15 cellular contexts compared by ENCODE assay signal in the genomic region with DNA sequence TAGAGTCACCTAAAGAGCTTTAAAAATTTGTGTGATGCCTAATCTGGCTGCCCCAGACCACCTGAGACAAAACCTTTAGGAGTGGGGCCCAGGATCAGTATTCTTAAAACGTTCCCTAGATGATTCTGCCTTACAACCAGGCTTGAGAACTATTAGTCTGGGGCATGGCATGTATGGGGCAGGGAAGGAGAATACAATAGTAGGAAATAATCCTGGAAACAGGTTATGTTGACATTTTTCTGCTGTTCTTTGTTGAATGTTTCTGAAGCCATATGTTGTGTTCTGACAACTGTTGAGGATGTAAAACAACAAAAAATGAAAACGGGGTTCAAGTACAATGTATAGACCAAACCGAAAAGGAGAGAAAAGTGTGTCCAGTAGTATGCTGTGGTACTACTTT. TPM values are rescaled to one million over a fixed set of nuclear protein-coding genes. Genes with fewer than 3 reads are reported as not detected.
DNase-seq lines count a peak whose midpoint lies in the region; ATAC-seq and TF ChIP-seq lines count a peak whose summit lies in the region.
"Had no signal": no experiment of that assay in that cellular context is flagged by ENCODE, and none has a peak within 500 bp of the region (broad histone marks: within the 10 kb centered on the region; RNA-seq: fewer than 3 reads in every experiment).

No MANE protein-coding gene starts in this region.

- no peak for DNase-seq in natural killer cell
- DNase-seq in natural killer cell treated with Interleukin-12 subunit alpha and Interleukin-12 subunit beta and Interleukin-15 and Interleukin-18, amount 100 ng/mL, for 72 hours (ENCODE audit: low spot score), result no peak
- peak; percentile 63 for DNase-seq in dermis blood vessel endothelial cell
- DNase-seq in memory B cell (ENCODE audit: low spot score in 2 of 2), result no peak
- no peak for DNase-seq in NAMALWA (ENCODE audit: low spot score)
- no peak for DNase-seq in foreskin melanocyte
- no peak for DNase-seq in NCI-H2196 (lab: John Stamatoyannopoulos, UW; ENCODE audit: unreplicated experiment)
- no peak for DNase-seq in CD8-positive, alpha-beta T cell
- DNase-seq: AML-193, DMS79 treated with DMSO at 0.1 percent for 48 hours, EL had no signal

- H3K4me3 Mint-ChIP-seq in natural killer cell (no peak overlapping the region), memory B cell (no peak overlapping the region)
- no peak overlapping the region for H3K4me3 Mint-ChIP-seq in natural killer cell treated with Interleukin-12 subunit alpha and Interleukin-12 subunit beta and Interleukin-15 and Interleukin-18, amount 100 ng/mL, for 72 hours
- no peak overlapping the region for H3K4me3 Mint-ChIP-seq in CD8-positive, alpha-beta T cell

- no peak for TF ChIP-seq CTCF in natural killer cell (IDR thresholded peaks at IDR 0.05)
- no peak for TF ChIP-seq CTCF in CD8-positive, alpha-beta T cell (IDR thresholded peaks at IDR 0.05)

- H3K4me3 ChIP-seq in CD8-positive, alpha-beta T cell (ENCODE audit: low read depth, low read length), result no peak overlapping the region
- H3K4me3 ChIP-seq: BLaER1 had no signal

- H3K36me3 ChIP-seq in CD8-positive, alpha-beta T cell (ENCODE audit: insufficient read depth, low read length), result no peaks in the 10 kb centered on the region

- no peak overlapping the region for H3K27ac ChIP-seq in CD8-positive, alpha-beta T cell (ENCODE audit: low read depth, low read length)
- H3K27ac ChIP-seq: 22Rv1, BLaER1, HL-60 had no signal

- POLR2A ChIA-PET in CD8-positive, alpha-beta T cell (lab: Charles Lee), result no interaction called here

- H3K36me3 Mint-ChIP-seq in natural killer cell (no peaks in the 10 kb centered on the region), memory B cell (peaks cover 1% of the 10 kb centered on the region)
- no peaks in the 10 kb centered on the region for H3K36me3 Mint-ChIP-seq in natural killer cell treated with Interleukin-12 subunit alpha and Interleukin-12 subunit beta and Interleukin-15 and Interleukin-18, amount 100 ng/mL, for 72 hours
- peaks cover 24% of the 10 kb centered on the region for H3K36me3 Mint-ChIP-seq in CD8-positive, alpha-beta T cell

- H3K27ac Mint-ChIP-seq in natural killer cell, result peak overlapping the region; percentile 66 to 70
- no peak overlapping the region for H3K27ac Mint-ChIP-seq in natural killer cell treated with Interleukin-12 subunit alpha and Interleukin-12 subunit beta and Interleukin-15 and Interleukin-18, amount 100 ng/mL, for 72 hours
- H3K27ac Mint-ChIP-seq in memory B cell, result peak overlapping the region; percentile 5
- no peak overlapping the region for H3K27ac Mint-ChIP-seq in CD8-positive, alpha-beta T cell

- peaks cover 16% of the 10 kb centered on the region for H3K4me1 ChIP-seq in CD8-positive, alpha-beta T cell (ENCODE audit: insufficient read depth, low read length)

- CTCF ChIA-PET in CD8-positive, alpha-beta T cell (lab: Charles Lee), result interaction anchor here (1.9 kb wide), 2 partner anchors 50 to 187 kb away, joined by 4 to 9 read pairs; no protein-coding TSS in a partner anchor

- H3K9me3 Mint-ChIP-seq in natural killer cell (no peaks in the 10 kb centered on the region), memory B cell (no peaks in the 10 kb centered on the region)
- H3K9me3 Mint-ChIP-seq in natural killer cell treated with Interleukin-12 subunit alpha and Interleukin-12 subunit beta and Interleukin-15 and Interleukin-18, amount 100 ng/mL, for 72 hours, result no peaks in the 10 kb centered on the region
- H3K9me3 Mint-ChIP-seq in CD8-positive, alpha-beta T cell, result no peaks in the 10 kb centered on the region

- H3K27me3 ChIP-seq in CD8-positive, alpha-beta T cell (ENCODE audit: insufficient read depth, low read length), result no peaks in the 10 kb centered on the region
- H3K27me3 ChIP-seq: BLaER1 had no signal

- no peak for ATAC-seq in natural killer cell
- no peak for ATAC-seq in natural killer cell treated with Interleukin-12 subunit alpha and Interleukin-12 subunit beta and Interleukin-15 and Interleukin-18, amount 100 ng/mL, for 72 hours
- no peak for ATAC-seq in memory B cell (ENCODE audit: low read depth)
- no peak for ATAC-seq in CD8-positive, alpha-beta T cell
- ATAC-seq: HCT116 had no signal

- H3K9me3 ChIP-seq in CD8-positive, alpha-beta T cell (ENCODE audit: low read length), result no peaks in the 10 kb centered on the region

- H3K4me1 Mint-ChIP-seq in natural killer cell (peaks cover 42 to 43% of the 10 kb centered on the region in 2 donors), memory B cell (peaks cover 28% of the 10 kb centered on the region)
- H3K4me1 Mint-ChIP-seq in natural killer cell treated with Interleukin-12 subunit alpha and Interleukin-12 subunit beta and Interleukin-15 and Interleukin-18, amount 100 ng/mL, for 72 hours (ENCODE audit: low read depth in 2 of 2), result peaks cover 29 to 30% of the 10 kb centered on the region in 2 donors
- peaks cover 55% of the 10 kb centered on the region for H3K4me1 Mint-ChIP-seq in CD8-positive, alpha-beta T cell (ENCODE audit: low read depth)

- intact Hi-C loops in natural killer cell (cut with micrococcal nuclease), result no loop called here
- intact Hi-C loops in CD8-positive, alpha-beta T cell (cut with DNase I, micrococcal nuclease), result loop anchor here (10.0 kb wide), 4 partner anchors 1089 to 1769 kb away; a partner anchor contains a TSS

- no peaks in the 10 kb centered on the region for H3K27me3 Mint-ChIP-seq in natural killer cell (ENCODE audit: low read depth in 2 of 2)
- H3K27me3 Mint-ChIP-seq in natural killer cell treated with Interleukin-12 subunit alpha and Interleukin-12 subunit beta and Interleukin-15 and Interleukin-18, amount 100 ng/mL, for 72 hours, result no peaks in the 10 kb centered on the region
- H3K27me3 Mint-ChIP-seq in memory B cell, result no peaks in the 10 kb centered on the region
- no peaks in the 10 kb centered on the region for H3K27me3 Mint-ChIP-seq in CD8-positive, alpha-beta T cell (ENCODE audit: low read depth)

RNA-seq across cellular contexts. Expression of a gene that starts 2.9 kb away (rescaled TPM):
- 10 to 100 TPM; 10.9 to 15.7 (median 12.7) TPM for total RNA-seq in natural killer cell
- total RNA-seq in natural killer cell treated with Interleukin-12 subunit alpha and Interleukin-12 subunit beta and Interleukin-15 and Interleukin-18, amount 100 ng/mL, for 72 hours, result 10 to 100 TPM; 18.6 to 19.9 TPM
- 38.4 and 45.9 TPM in 2 replicates for total RNA-seq in dermis blood vessel endothelial cell
- total RNA-seq in CD8-positive, alpha-beta T cell, result 1 to 10 TPM; 5.8 to 7.8 TPM

RNA-seq across cellular contexts. Expression of a gene that starts 3.1 kb away (rescaled TPM):
- 10 to 100 TPM; 11.7 to 18.4 (median 16.7) TPM for total RNA-seq in natural killer cell
- total RNA-seq in natural killer cell treated with Interleukin-12 subunit alpha and Interleukin-12 subunit beta and Interleukin-15 and Interleukin-18, amount 100 ng/mL, for 72 hours, result 10 to 100 TPM; 19.5 to 25.3 TPM
- 19.9 and 25.0 TPM in 2 replicates for total RNA-seq in dermis blood vessel endothelial cell
- 10 to 100 TPM; 14.0 to 15.2 TPM for total RNA-seq in CD8-positive, alpha-beta T cell

Comparison
In these comparisons a context has a peak if more than half of its experiments do, and no peak if none do; other contexts are left out.
1. H3K27ac Mint-ChIP-seq: peak in natural killer cell (2 of 2) and memory B cell (single experiment); none in natural killer cell treated with Interleukin-12 subunit alpha and Interleukin-12 subunit beta and Interleukin-15 and Interleukin-18, amount 100 ng/mL, for 72 hours (0 of 2) and CD8-positive, alpha-beta T cell (single experiment).